Comparison of ENCODE assay signal across 8 cellular contexts in genomic region chr1:37794372-37795339, GRCh38. TPM values are rescaled to one million over a fixed set of nuclear protein-coding genes. Genes with fewer than 3 reads are reported as not detected.
DNase-seq lines count a peak whose midpoint lies in the region; ATAC-seq and TF ChIP-seq lines count a peak whose summit lies in the region.

No MANE protein-coding gene starts in this region.

- peak; percentile 55 for TF ChIP-seq RAD21 in HCT116 (IDR thresholded peaks at IDR 0.05; ENCODE audit: low read depth)

- no peaks in the 10 kb centered on the region for H3K9me3 Mint-ChIP-seq in stimulated activated naive CD8-positive, alpha-beta T cell treated with anti-CD3 and anti-CD28 coated beads, Interleukin-15, amount 100 ng/mL, for 72 hours

- no peaks in the 10 kb centered on the region for H3K27me3 ChIP-seq in HCT116 (ENCODE audit: insufficient read depth, low read length)
- H3K27me3 ChIP-seq in SJCRH30 = 0 out of 2 replicates have a peak, but pooled peaks cover 2% of the 10 kb centered on the region
- no peaks in the 10 kb centered on the region for H3K27me3 ChIP-seq in right atrium auricular region

- no peaks in the 10 kb centered on the region for H3K9me2 ChIP-seq in HCT116 (ENCODE audit: insufficient read depth)

- RAD21 ChIA-PET in HCT116 (lab: Charles Lee; ENCODE audit: low non-redundant PET in 1 of 2, low total read pairs in 2 of 2, uncharacterized antibody in 2 of 2, unreplicated experiment in 2 of 2) = no interaction called here

- intact Hi-C loops in HCT116 (cut with micrococcal nuclease) = loop anchor here (5.0 kb wide), 1 partner anchor 102 kb away; the partner anchor contains the start of gene CDCA8

- TSS peak; percentile 44 for BruUV-seq in HCT116 (replicated peaks; lab: Mats Ljungman, UMichigan)

- POLR2A ChIA-PET in HCT116 (lab: Charles Lee) = interaction anchor here (1.1 kb wide), 1 partner anchor 13 kb away, joined by 4 read pairs; the partner anchor contains the start of genes C1orf122 and YRDC

- peak overlapping the region; percentile 73 to 81 for H3K4me3 Mint-ChIP-seq in stimulated activated naive CD8-positive, alpha-beta T cell treated with anti-CD3 and anti-CD28 coated beads, Interleukin-15, amount 100 ng/mL, for 72 hours

- peaks cover 15% of the 10 kb centered on the region for H3K79me2 ChIP-seq in HCT116 (ENCODE audit: insufficient read depth, low read length)

- H3K4me1 ChIP-seq in HCT116 (ENCODE audit: control insufficient read depth in 1 of 2, insufficient read depth in 2 of 2, low read length in 2 of 2) (peaks cover 10 to 17% of the 10 kb centered on the region in 2 experiments; a peak in 3 of 4 replicates), SJCRH30 (no peaks in the 10 kb centered on the region), right atrium auricular region (peaks cover 0 to 17% of the 10 kb centered on the region in 2 donors)

- TF ChIP-seq POLR2A in HCT116 (IDR thresholded peaks at IDR 0.05; ENCODE audit: borderline replicate concordance, extremely low read depth, insufficient read depth, insufficient read length) (no peak), GM18505 (IDR thresholded peaks at IDR 0.05; ENCODE audit: borderline replicate concordance, extremely low read depth, insufficient read depth, insufficient read length) (no peak)

- DNase-seq in DMS79 treated with DMSO at 0.1 percent for 48 hours (lab: John Stamatoyannopoulos, UW) (peak; percentile 33), HCT116 (ENCODE audit: low read depth, low spot score) (no peak), SJCRH30 (peak; percentile 17 to 42), right atrium auricular region (ENCODE audit: low spot score) (no peak)
- no peak for DNase-seq in stimulated activated naive CD8-positive, alpha-beta T cell treated with anti-CD3 and anti-CD28 coated beads, Interleukin-15, amount 100 ng/mL, for 72 hours
- DNase-seq in stimulated activated CD4-positive, alpha-beta T cell treated with anti-CD3 and anti-CD28 coated beads, Interleukin-12 subunit alpha, Interleukin-12 subunit beta, amount 100 ng/mL, for 4 hours = no peak
- DNase-seq in activated CD4-positive, alpha-beta T cell treated with anti-CD3 and anti-CD28 coated beads for 48 hours = no peak

- no peak overlapping the region for H2AFZ ChIP-seq in HCT116 (ENCODE audit: low read depth, low read length, poor library complexity, severe bottlenecking)

- H3K27me3 Mint-ChIP-seq in stimulated activated naive CD8-positive, alpha-beta T cell treated with anti-CD3 and anti-CD28 coated beads, Interleukin-15, amount 100 ng/mL, for 72 hours = peaks cover 60% of the 10 kb centered on the region

- peak overlapping the region; percentile 70 for H3K9ac ChIP-seq in HCT116 (ENCODE audit: low read length)

- no peak overlapping the region for H3K27ac Mint-ChIP-seq in stimulated activated naive CD8-positive, alpha-beta T cell treated with anti-CD3 and anti-CD28 coated beads, Interleukin-15, amount 100 ng/mL, for 72 hours

- peak overlapping the region; percentile 91 for H3K4me2 ChIP-seq in HCT116 (ENCODE audit: low read length)

- CTCF ChIA-PET in HCT116 (lab: Charles Lee) = no interaction called here

- ATAC-seq in HCT116 (peak; percentile 56), GM18505 (IDR thresholded peaks at IDR 0.05; ENCODE audit: unreplicated experiment) (no peak)
- ATAC-seq in stimulated activated naive CD8-positive, alpha-beta T cell treated with anti-CD3 and anti-CD28 coated beads, Interleukin-15, amount 100 ng/mL, for 72 hours = no peak

- H3K4me3 ChIP-seq in HCT116 (replicated peaks in 1 of 2; ENCODE audit: low read depth in 1 of 2, low read length in 2 of 2) (peak overlapping the region; percentile 63 to 76), SJCRH30 (peak overlapping the region; percentile 74), right atrium auricular region (peak overlapping the region; percentile 11 to 57)

- H3K9me3 ChIP-seq in HCT116 (ENCODE audit: control insufficient read depth in 1 of 2, insufficient read depth in 1 of 2, low read depth in 1 of 2, low read length in 2 of 2) (no peaks in the 10 kb centered on the region), SJCRH30 (replicated peaks) (no peaks in the 10 kb centered on the region), right atrium auricular region (no peaks in the 10 kb centered on the region)

- H4K20me1 ChIP-seq in HCT116 (ENCODE audit: insufficient read depth) = no peaks in the 10 kb centered on the region

- peaks cover 28% of the 10 kb centered on the region for H3K4me1 Mint-ChIP-seq in stimulated activated naive CD8-positive, alpha-beta T cell treated with anti-CD3 and anti-CD28 coated beads, Interleukin-15, amount 100 ng/mL, for 72 hours

- H3K36me3 ChIP-seq in HCT116 (ENCODE audit: control insufficient read depth in 1 of 2, insufficient read depth in 2 of 2, low read length in 2 of 2) = peaks cover 2 to 4% of the 10 kb centered on the region in 2 experiments; a peak in 2 of 4 replicates
- peaks cover 6% of the 10 kb centered on the region; the same call in 1 of the 2 replicates for H3K36me3 ChIP-seq in SJCRH30
- H3K36me3 ChIP-seq in right atrium auricular region = no peaks in the 10 kb centered on the region

- TF ChIP-seq CTCF in HCT116 (IDR thresholded peaks at IDR 0.05 in 2 of 3, conservative IDR thresholded peaks at IDR 0.05 in 1 of 3; ENCODE audit: borderline replicate concordance in 1 of 3, insufficient read depth in 1 of 3, low read depth in 2 of 3, low read length in 2 of 3) = peak in 1 of 3 experiments; percentile 35; a peak in 2 of 6 replicates
- no peak for TF ChIP-seq CTCF in right atrium auricular region (IDR thresholded peaks at IDR 0.05)

- peak overlapping the region; percentile 84; the same call in 1 of the 2 replicates for H3K27ac ChIP-seq in HCT116 (ENCODE audit: low read depth, low read length)
- H3K27ac ChIP-seq in SJCRH30 = no peak overlapping the region
- no peak overlapping the region for H3K27ac ChIP-seq in right atrium auricular region

TF ChIP-seq in HCT116, 20 proteins besides CTCF, POLR2A, EP300 and RAD21:
- no peak for TF ChIP-seq CBX3 (IDR thresholded peaks at IDR 0.05; ENCODE audit: low read depth)

RNA-seq across cellular contexts. Expression of gene MANEAL, which starts 1.0 kb away (rescaled TPM):
- total RNA-seq in HCT116 (2021; ENCODE audit: unreplicated experiment) (17.3 TPM), right atrium auricular region (1 to 10 TPM in 1 of 2 donors, under 1 TPM in 1; 0.67 to 1.0 TPM)
- polyA plus RNA-seq in HCT116 (2012) = 10.4 and 10.5 TPM in 2 replicates
- 32.3 and 36.5 TPM in 2 replicates for total RNA-seq in SJCRH30 (2014; rRNA removed; shearing (Covaris generic))

RNA-seq across cellular contexts. Expression of gene C1orf122, which starts 12.9 kb away (rescaled TPM):
- total RNA-seq in HCT116 (2021; ENCODE audit: unreplicated experiment) (34.2 TPM), right atrium auricular region (10 to 100 TPM; 71.5 to 89.3 TPM)
- 19.2 and 20.1 TPM in 2 replicates for polyA plus RNA-seq in HCT116 (2012)
- total RNA-seq in SJCRH30 (2014; rRNA removed; shearing (Covaris generic)) = 31.7 and 34.0 TPM in 2 replicates

RNA-seq across cellular contexts. Expression of gene YRDC, which starts 13.4 kb away (rescaled TPM):
- 41.4 TPM for total RNA-seq in HCT116 (2021; ENCODE audit: unreplicated experiment)
- 33.2 and 37.7 TPM in 2 replicates for polyA plus RNA-seq in HCT116 (2012)
- total RNA-seq in SJCRH30 (2014; rRNA removed; shearing (Covaris generic)) = 43.5 and 45.1 TPM in 2 replicates
- total RNA-seq in right atrium auricular region = 1 to 10 TPM; 6.1 to 8.6 TPM

RNA-seq across cellular contexts. Expression of gene EPHA10, which starts 29.7 kb away (rescaled TPM):
- 6.5 TPM for total RNA-seq in HCT116 (2021; ENCODE audit: unreplicated experiment)
- 5.7 TPM in 2 replicates for polyA plus RNA-seq in HCT116 (2012)
- total RNA-seq in SJCRH30 (2014; rRNA removed; shearing (Covaris generic)) = not detected in 2 replicates
- total RNA-seq in right atrium auricular region = under 1 TPM in 1 of 2 donors, not detected in 1; 0.22 TPM

Comparison
In these comparisons a context has a peak if more than half of its experiments do, and no peak if none do; other contexts are left out.
1. DNase-seq: peak in DMS79 treated with DMSO at 0.1 percent for 48 hours (single experiment) and SJCRH30 (2 of 2); none in HCT116 (single experiment), right atrium auricular region (single experiment), stimulated activated naive CD8-positive, alpha-beta T cell treated with anti-CD3 and anti-CD28 coated beads, Interleukin-15, amount 100 ng/mL, for 72 hours (0 of 2), stimulated activated CD4-positive, alpha-beta T cell treated with anti-CD3 and anti-CD28 coated beads, Interleukin-12 subunit alpha, Interleukin-12 subunit beta, amount 100 ng/mL, for 4 hours (single experiment) and activated CD4-positive, alpha-beta T cell treated with anti-CD3 and anti-CD28 coated beads for 48 hours (single experiment).
2. Peak in every context shown above with its lines, with median percentiles within 50 percentile points of each other: H3K4me3 ChIP-seq.